11 cellular contexts compared by ENCODE assay signal in the genomic region with DNA sequence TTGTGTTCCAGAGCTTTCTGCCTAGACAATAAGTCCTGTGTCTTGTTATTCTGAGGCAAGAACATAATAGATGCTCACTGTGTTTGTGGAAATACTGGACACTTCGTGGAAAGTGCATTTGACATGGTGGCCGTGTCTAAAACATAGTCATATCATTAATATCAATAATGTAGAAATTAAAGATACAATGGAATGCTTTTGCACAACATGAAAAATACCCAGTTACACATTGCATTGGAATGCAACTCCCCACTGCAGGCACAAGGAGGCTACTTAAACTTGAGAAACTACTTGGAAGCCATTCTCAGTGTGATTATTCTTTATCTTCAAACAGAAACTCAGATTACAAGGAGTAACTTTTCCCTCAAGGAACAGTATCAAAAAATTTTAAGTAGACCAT.
DNase-seq lines count a peak whose midpoint lies in the region; ATAC-seq, FAIRE-seq and TF ChIP-seq lines count a peak whose summit lies in the region.
"Had no signal": no experiment of that assay in that cellular context is flagged by ENCODE, and none has a peak within 500 bp of the region (broad histone marks: within the 10 kb centered on the region; RNA-seq: fewer than 3 reads in every experiment).

No MANE protein-coding gene starts in this region.

- H3K4me1 ChIP-seq in skeletal muscle satellite cell (ENCODE audit: control insufficient read depth, insufficient read depth, low read length) = peaks cover 25% of the 10 kb centered on the region
- H3K4me1 ChIP-seq in small intestine (ENCODE audit: control insufficient read depth in 2 of 2, insufficient read depth in 1 of 2, low read depth in 1 of 2, low read length in 1 of 2) = no peaks in the 10 kb centered on the region

- no peaks in the 10 kb centered on the region for H3K36me3 Mint-ChIP-seq in naive thymus-derived CD8-positive, alpha-beta T cell

- POLR2A ChIA-PET in naive thymus-derived CD8-positive, alpha-beta T cell (lab: Charles Lee) = no interaction called here

- H3K4me3 ChIP-seq in H7 (ENCODE audit: insufficient read depth, low read depth, low read length) (no peak overlapping the region), WI38 (ENCODE audit: low read depth, low read length) (peak overlapping the region; percentile 16), skeletal muscle satellite cell (ENCODE audit: low read length) (peak overlapping the region; percentile 33), small intestine (ENCODE audit: low read depth in 1 of 2, low read length in 2 of 2) (no peak overlapping the region)
- H3K4me3 ChIP-seq: dorsolateral prefrontal cortex had no signal

- 53 to 75% (median 72%) methylated on average over 2 of the region's 2 CpGs for WGBS in small intestine, 3 donors

- no peak for ATAC-seq in naive thymus-derived CD8-positive, alpha-beta T cell
- ATAC-seq in GM18505 (IDR thresholded peaks at IDR 0.05; ENCODE audit: unreplicated experiment) = no peak

- peaks cover 0 to 26% (median 3%) of the 10 kb centered on the region in 9 donors for H3K9me3 Mint-ChIP-seq in naive thymus-derived CD8-positive, alpha-beta T cell

- no peak for FAIRE-seq in small intestine (lab: Jason Lieb, UNC)

- H3K27ac Mint-ChIP-seq in naive thymus-derived CD8-positive, alpha-beta T cell = no peak overlapping the region

- no peaks in the 10 kb centered on the region for H3K36me3 ChIP-seq in H7 (replicated peaks; ENCODE audit: control insufficient read depth, insufficient read depth, low read length)
- no peaks in the 10 kb centered on the region for H3K36me3 ChIP-seq in skeletal muscle satellite cell (ENCODE audit: insufficient read depth, low read length)
- H3K36me3 ChIP-seq in small intestine (ENCODE audit: control insufficient read depth in 2 of 2, insufficient read depth in 2 of 2, low read length in 2 of 2) = no peaks in the 10 kb centered on the region

- TF ChIP-seq CTCF in WI38 (IDR thresholded peaks at IDR 0.05; ENCODE audit: low read depth, low read length) = no peak

- no peaks in the 10 kb centered on the region for H3K4me1 Mint-ChIP-seq in naive thymus-derived CD8-positive, alpha-beta T cell

- H3K9me3 ChIP-seq in skeletal muscle satellite cell (replicated peaks; ENCODE audit: low read length) (no peaks in the 10 kb centered on the region), small intestine (ENCODE audit: control insufficient read depth, low read depth) (no peaks in the 10 kb centered on the region)

- H3K27ac ChIP-seq in small intestine (ENCODE audit: low read depth in 1 of 2, low read length in 1 of 2) = no peak overlapping the region
- H3K27ac ChIP-seq: dorsolateral prefrontal cortex had no signal

- DNase-seq in H7 (peak; percentile 10), foreskin melanocyte (peak; percentile 95), small intestine (no peak)
- no peak for DNase-seq in stimulated activated CD4-positive, alpha-beta T cell treated with anti-CD3 and anti-CD28 coated beads, Interleukin-4, amount 100 ng/mL, for 24 hours
- DNase-seq in naive thymus-derived CD8-positive, alpha-beta T cell = no peak
- DNase-seq: dorsolateral prefrontal cortex, left cardiac atrium, NCI-H82 had no signal

- H3K9ac ChIP-seq in skeletal muscle satellite cell (ENCODE audit: low read depth, low read length) = peak overlapping the region; percentile 70

- H3K27me3 ChIP-seq in H7 (ENCODE audit: control insufficient read depth, insufficient read depth, low read length) (no peaks in the 10 kb centered on the region), skeletal muscle satellite cell (ENCODE audit: control insufficient read depth, insufficient read depth, low read length) (no peaks in the 10 kb centered on the region), small intestine (ENCODE audit: control insufficient read depth in 2 of 2, insufficient read depth in 2 of 2, low read length in 2 of 2) (no peaks in the 10 kb centered on the region)

- H3K4me2 ChIP-seq in skeletal muscle satellite cell (ENCODE audit: low read length) = peak overlapping the region; percentile 75

- no peak overlapping the region for H3K4me3 Mint-ChIP-seq in naive thymus-derived CD8-positive, alpha-beta T cell

- no peak for TF ChIP-seq POLR2A in GM18505 (IDR thresholded peaks at IDR 0.05; ENCODE audit: borderline replicate concordance, extremely low read depth, insufficient read depth, insufficient read length)

- peaks cover 0 to 5% (median 0%) of the 10 kb centered on the region in 5 donors for H3K27me3 Mint-ChIP-seq in naive thymus-derived CD8-positive, alpha-beta T cell

Comparison
In these comparisons a context has a peak if more than half of its experiments do, and no peak if none do; other contexts are left out.
1. DNase-seq: peak in H7 (single experiment) and foreskin melanocyte (single experiment); none in stimulated activated CD4-positive, alpha-beta T cell treated with anti-CD3 and anti-CD28 coated beads, Interleukin-4, amount 100 ng/mL, for 24 hours (single experiment), small intestine (single experiment) and naive thymus-derived CD8-positive, alpha-beta T cell (0 of 10).
2. H3K4me3 ChIP-seq: peak in WI38 (single experiment) and skeletal muscle satellite cell (single experiment); none in H7 (single experiment) and small intestine (0 of 2).